ENCODE assay signal across 9 cellular contexts in genomic region chr7:157271991-157272324, GRCh38.
A peak's percentile ranks its signal among the peaks of the same experiment; 100 is the strongest.
DNase-seq lines count a peak whose midpoint lies in the region; TF ChIP-seq lines count a peak whose summit lies in the region.
"Had no signal": no experiment of that assay in that cellular context is flagged by ENCODE, and none has a peak within 500 bp of the region (broad histone marks: within the 10 kb centered on the region; RNA-seq: fewer than 3 reads in every experiment).

No MANE protein-coding gene starts in this region.

- peaks cover 5 to 39% (median 34%) of the 10 kb centered on the region in 3 donors for H3K36me3 ChIP-seq in tibial artery

- TF ChIP-seq CTCF in tibial artery (IDR thresholded peaks at IDR 0.05): no peak

- H3K27ac Mint-ChIP-seq in T-helper 1 cell treated with Interleukin-12 subunit alpha and Interleukin-12 subunit beta and Interleukin-4 antibody, amounts not matched to agents 30 μg/mL and 1 μg/mL, for 36 hours: peak overlapping the region; percentile 61
- H3K27ac Mint-ChIP-seq in activated T-helper 2 cell treated with anti-CD3 and anti-CD28 coated beads, Interferon-gamma antibody, Interleukin-2, Interleukin-4, amounts not matched to agents 10 μg/mL and 5 μg/mL and 100 μg/mL, durations not matched to agents 14 hours and 24 hours and 36 hours: peak overlapping the region; percentile 59

- DNase-seq in T-helper 1 cell (no peak), islet precursor cell (peak; percentile 71), tibial artery (peak; percentile 90 to 96), AML-193 (lab: John Stamatoyannopoulos, UW) (no peak), SKM-1 treated with dmso at 0.1 percent for 144 hours (lab: John Stamatoyannopoulos, UW; ENCODE audit: unreplicated experiment) (no peak), SW 1271 (lab: John Stamatoyannopoulos, UW) (no peak)
- no peak for DNase-seq in activated T-helper 2 cell treated with anti-CD3 and anti-CD28 coated beads, Interferon-gamma antibody, Interleukin-2, Interleukin-4, amounts not matched to agents 10 μg/mL and 5 μg/mL and 100 μg/mL, durations not matched to agents 14 hours and 24 hours and 36 hours (ENCODE audit: low spot score)
- DNase-seq: naive B cell had no signal

- H3K27me3 Mint-ChIP-seq in T-helper 1 cell treated with Interleukin-12 subunit alpha and Interleukin-12 subunit beta and Interleukin-4 antibody, amounts not matched to agents 30 μg/mL and 1 μg/mL, for 36 hours (ENCODE audit: low read depth): no peaks in the 10 kb centered on the region
- H3K27me3 Mint-ChIP-seq in activated T-helper 2 cell treated with anti-CD3 and anti-CD28 coated beads, Interferon-gamma antibody, Interleukin-2, Interleukin-4, amounts not matched to agents 10 μg/mL and 5 μg/mL and 100 μg/mL, durations not matched to agents 14 hours and 24 hours and 36 hours (ENCODE audit: low read depth): no peaks in the 10 kb centered on the region
- H3K27me3 Mint-ChIP-seq: naive B cell had no signal

- peak overlapping the region; percentile 89 to 95 for H3K27ac ChIP-seq in tibial artery

- H3K27me3 ChIP-seq in tibial artery: peaks cover 0 to under 1% of the 10 kb centered on the region in 2 donors

- no peaks in the 10 kb centered on the region for H3K9me3 ChIP-seq in tibial artery

- H3K9me3 Mint-ChIP-seq in T-helper 1 cell treated with Interleukin-12 subunit alpha and Interleukin-12 subunit beta and Interleukin-4 antibody, amounts not matched to agents 30 μg/mL and 1 μg/mL, for 36 hours: no peaks in the 10 kb centered on the region
- H3K9me3 Mint-ChIP-seq in activated T-helper 2 cell treated with anti-CD3 and anti-CD28 coated beads, Interferon-gamma antibody, Interleukin-2, Interleukin-4, amounts not matched to agents 10 μg/mL and 5 μg/mL and 100 μg/mL, durations not matched to agents 14 hours and 24 hours and 36 hours: no peaks in the 10 kb centered on the region
- H3K9me3 Mint-ChIP-seq: naive B cell had no signal

- no peak overlapping the region for H3K4me3 Mint-ChIP-seq in T-helper 1 cell treated with Interleukin-12 subunit alpha and Interleukin-12 subunit beta and Interleukin-4 antibody, amounts not matched to agents 30 μg/mL and 1 μg/mL, for 36 hours
- no peak overlapping the region for H3K4me3 Mint-ChIP-seq in activated T-helper 2 cell treated with anti-CD3 and anti-CD28 coated beads, Interferon-gamma antibody, Interleukin-2, Interleukin-4, amounts not matched to agents 10 μg/mL and 5 μg/mL and 100 μg/mL, durations not matched to agents 14 hours and 24 hours and 36 hours (ENCODE audit: low read depth)
- H3K4me3 Mint-ChIP-seq: naive B cell had no signal

- H3K4me3 ChIP-seq in tibial artery: no peak overlapping the region

- peaks cover 6 to 30% (median 28%) of the 10 kb centered on the region in 4 donors for H3K4me1 ChIP-seq in tibial artery

- H3K36me3 Mint-ChIP-seq in T-helper 1 cell treated with Interleukin-12 subunit alpha and Interleukin-12 subunit beta and Interleukin-4 antibody, amounts not matched to agents 30 μg/mL and 1 μg/mL, for 36 hours (ENCODE audit: low read depth): peaks cover 25% of the 10 kb centered on the region
- peaks cover 37% of the 10 kb centered on the region for H3K36me3 Mint-ChIP-seq in activated T-helper 2 cell treated with anti-CD3 and anti-CD28 coated beads, Interferon-gamma antibody, Interleukin-2, Interleukin-4, amounts not matched to agents 10 μg/mL and 5 μg/mL and 100 μg/mL, durations not matched to agents 14 hours and 24 hours and 36 hours (ENCODE audit: low read depth)

- intact Hi-C loops in activated T-helper 2 cell treated with anti-CD3 and anti-CD28 coated beads, Interferon-gamma antibody, Interleukin-2, Interleukin-4, amounts not matched to agents 10 μg/mL and 5 μg/mL and 100 μg/mL, durations not matched to agents 14 hours and 24 hours and 36 hours (cut with micrococcal nuclease): loop anchor here (2.0 kb wide), 1 partner anchor 69 kb away; no protein-coding TSS in a partner anchor
- intact Hi-C loops in tibial artery (cut with DNase I; ENCODE audit: low total_unique reads): loop anchor here (5.0 to 10.0 kb wide), 4 partner anchors 65 to 305 kb away; partner anchors contain the start of gene DNAJB6

- peaks cover 12% of the 10 kb centered on the region for H3K4me1 Mint-ChIP-seq in T-helper 1 cell treated with Interleukin-12 subunit alpha and Interleukin-12 subunit beta and Interleukin-4 antibody, amounts not matched to agents 30 μg/mL and 1 μg/mL, for 36 hours (ENCODE audit: low read depth)
- H3K4me1 Mint-ChIP-seq in activated T-helper 2 cell treated with anti-CD3 and anti-CD28 coated beads, Interferon-gamma antibody, Interleukin-2, Interleukin-4, amounts not matched to agents 10 μg/mL and 5 μg/mL and 100 μg/mL, durations not matched to agents 14 hours and 24 hours and 36 hours (ENCODE audit: low read depth): peaks cover 14% of the 10 kb centered on the region

Comparison
In these comparisons a context has a peak if more than half of its experiments do, and no peak if none do; other contexts are left out.
1. DNase-seq: peak in islet precursor cell (single experiment) and tibial artery (2 of 2); none in T-helper 1 cell (0 of 5), activated T-helper 2 cell treated with anti-CD3 and anti-CD28 coated beads, Interferon-gamma antibody, Interleukin-2, Interleukin-4, amounts not matched to agents 10 μg/mL and 5 μg/mL and 100 μg/mL, durations not matched to agents 14 hours and 24 hours and 36 hours (single experiment), AML-193 (0 of 2), SKM-1 treated with dmso at 0.1 percent for 144 hours (single experiment) and SW 1271 (0 of 2).